25 cellular contexts compared by ENCODE assay signal in the genomic region with DNA sequence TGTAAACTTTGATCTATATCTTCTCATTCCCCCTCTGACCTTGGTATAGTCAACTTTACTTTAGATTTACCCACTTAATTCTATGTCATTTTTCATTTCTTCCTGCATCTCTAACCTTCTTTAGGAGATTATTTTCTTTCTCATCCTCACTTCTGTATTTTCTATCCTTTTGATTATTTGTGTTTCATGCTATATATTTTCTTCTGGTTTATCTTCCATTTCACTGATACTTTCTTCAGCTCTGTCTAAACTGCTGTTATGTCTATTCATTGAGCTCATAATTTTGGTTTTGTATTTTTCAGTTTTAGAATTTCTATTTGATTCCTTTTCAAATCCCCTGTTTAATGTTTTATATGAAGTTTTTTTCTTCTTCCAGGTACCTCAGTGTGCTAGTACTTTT.
"Had no signal": no experiment of that assay in that cellular context is flagged by ENCODE, and none has a peak within 500 bp of the region (broad histone marks: within the 10 kb centered on the region; RNA-seq: fewer than 3 reads in every experiment).

No MANE protein-coding gene starts in this region.

- H3K27ac ChIP-seq: HL-60, SJSA1, SK-N-MC had no signal

- DNase-seq: Karpas-422, KG1, MG63, NCI-H1092, NCI-H1105 treated with DMSO at 0.1 percent for 48 hours, NCI-H1417 treated with DMSO at 0.1 percent for 48 hours, NCI-H146, NCI-H1694 treated with DMSO at 0.1 percent for 48 hours, NCI-H1930, NCI-H2081 treated with DMSO at 0.1 percent for 48 hours, NCI-H2171, NCI-H226, NCI-H446, NCI-H510A, NCI-H524 treated with DMSO at 0.1 percent for 48 hours, NCI-H69, NCI-H774, Right ventricle myocardium superior, RPMI8226, SIG-M5 had no signal

- H3K36me3 ChIP-seq: MG63, SJSA1 had no signal

- FAIRE-seq: HTR-8/SVneo, RCC 7860 had no signal

- H3K4me3 ChIP-seq: MG63, SJSA1, SK-N-MC had no signal
